In the genomic region with DNA sequence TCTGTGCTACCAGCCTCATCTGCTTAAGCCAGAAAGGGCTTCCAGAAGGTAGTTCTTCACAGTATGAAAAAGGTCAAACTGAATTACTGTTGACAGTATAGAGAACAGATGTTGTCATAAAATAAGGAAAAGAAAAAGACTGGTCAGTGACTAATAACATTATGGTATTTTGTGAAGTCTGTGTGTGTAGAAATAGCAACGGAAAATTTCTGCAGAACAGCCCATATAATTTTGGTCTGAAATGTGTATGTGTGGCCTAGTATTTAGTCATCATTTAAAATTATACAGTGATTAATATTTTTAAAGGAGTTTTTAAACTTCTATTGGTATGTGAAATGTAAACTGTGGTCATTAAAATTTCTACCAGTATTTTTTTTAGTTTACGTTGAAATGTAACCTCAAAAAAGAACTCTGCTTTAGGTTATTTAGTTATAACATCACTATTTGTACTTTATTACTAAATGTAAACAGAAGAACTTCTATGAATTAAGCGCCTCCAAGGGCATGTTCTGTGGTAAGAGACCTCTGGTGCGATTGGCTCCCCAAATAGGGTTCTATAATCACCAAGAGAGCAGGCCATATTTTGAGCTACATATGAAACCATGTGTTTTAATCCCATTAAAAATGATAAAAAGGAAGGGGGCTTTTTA, we compare ENCODE assay signal across 10 cellular contexts. TPM values are rescaled to one million over a fixed set of nuclear protein-coding genes. Genes with fewer than 3 reads are reported as not detected.
DNase-seq lines count a peak whose midpoint lies in the region; ATAC-seq, FAIRE-seq and TF ChIP-seq lines count a peak whose summit lies in the region.
"Had no signal": no experiment of that assay in that cellular context is flagged by ENCODE, and none has a peak within 500 bp of the region (broad histone marks: within the 10 kb centered on the region; RNA-seq: fewer than 3 reads in every experiment).

No MANE protein-coding gene starts in this region.

- no peak for DNase-seq in natural killer cell treated with Interleukin-12 subunit alpha and Interleukin-12 subunit beta and Interleukin-15 and Interleukin-18, amount 100 ng/mL, for 72 hours (ENCODE audit: low spot score)
- DNase-seq in natural killer cell: no peak
- no peak for DNase-seq in HepG2 (ENCODE audit: low spot score)
- no peak for DNase-seq in prostate gland (ENCODE audit: low spot score)
- no peak for DNase-seq in stimulated activated naive CD4-positive, alpha-beta T cell (lab: John Stamatoyannopoulos, UW)
- DNase-seq: foreskin melanocyte had no signal

- H3K9me3 ChIP-seq in HepG2 (ENCODE audit: low read length) (no peaks in the 10 kb centered on the region), prostate gland (no peaks in the 10 kb centered on the region)

- H3K27ac ChIP-seq in HepG2 (ENCODE audit: extremely low read length, insufficient read depth, low read length): no peak overlapping the region
- H3K27ac ChIP-seq in prostate gland: no peak overlapping the region
- H3K27ac ChIP-seq: VCaP had no signal

- no peaks in the 10 kb centered on the region for H3K79me2 ChIP-seq in HepG2 (ENCODE audit: insufficient read depth, low read length)

- over 99% methylated on average over 4 of the region's 4 CpGs for WGBS in HepG2 (ENCODE audit: low lambda C conversion rate)
- WGBS in prostate gland: 81% methylated on average over 4 of the region's 4 CpGs

- TF ChIP-seq POLR2A in HepG2 (IDR thresholded peaks at IDR 0.05; ENCODE audit: insufficient read depth in 1 of 2, low read depth in 2 of 2, low read length in 2 of 2) (no peak), prostate gland (IDR thresholded peaks at IDR 0.05) (no peak)

- TF ChIP-seq EP300 in HepG2 (IDR thresholded peaks at IDR 0.05; ENCODE audit: low read depth in 2 of 2, low read length in 2 of 2) (no peak), HepG2 (CRISPR knock-in tag; IDR thresholded peaks at IDR 0.05; ENCODE audit: borderline replicate concordance) (no peak)

- CTCF ChIA-PET in HepG2 (lab: Yijun Ruan, JAX; ENCODE audit: low intra/inter-chr PET ratio, low total read pairs): no interaction called here

- ATAC-seq in natural killer cell treated with Interleukin-12 subunit alpha and Interleukin-12 subunit beta and Interleukin-15 and Interleukin-18, amount 100 ng/mL, for 72 hours: peak in 1 of 2 donors; percentile 1
- ATAC-seq in natural killer cell: no peak
- ATAC-seq in HG03520 (IDR thresholded peaks at IDR 0.05; ENCODE audit: unreplicated experiment): peak; percentile 35
- ATAC-seq in HepG2: no peak
- no peak for ATAC-seq in HG03108 (IDR thresholded peaks at IDR 0.05; ENCODE audit: unreplicated experiment)

- H3K36me3 ChIP-seq in HepG2 (replicated peaks in 1 of 2; ENCODE audit: control insufficient read depth in 1 of 2, insufficient read depth in 2 of 2, low read length in 2 of 2) (peaks cover 0 to 15% of the 10 kb centered on the region in 2 experiments; a peak in 3 of 5 replicates), prostate gland (no peaks in the 10 kb centered on the region)

- no peaks in the 10 kb centered on the region for H3K9me3 Mint-ChIP-seq in natural killer cell treated with Interleukin-12 subunit alpha and Interleukin-12 subunit beta and Interleukin-15 and Interleukin-18, amount 100 ng/mL, for 72 hours
- H3K9me3 Mint-ChIP-seq in natural killer cell: no peaks in the 10 kb centered on the region
- H3K9me3 Mint-ChIP-seq in dendritic cell treated with granulocyte-macrophage colony-stimulating factor and Interleukin-4, amounts not matched to agents 40 ng/mL and 50 ng/mL, for 4 days: peaks cover 7% of the 10 kb centered on the region

- H3K27me3 Mint-ChIP-seq in natural killer cell treated with Interleukin-12 subunit alpha and Interleukin-12 subunit beta and Interleukin-15 and Interleukin-18, amount 100 ng/mL, for 72 hours: no peaks in the 10 kb centered on the region
- H3K27me3 Mint-ChIP-seq in natural killer cell (ENCODE audit: low read depth in 2 of 2): no peaks in the 10 kb centered on the region
- no peaks in the 10 kb centered on the region for H3K27me3 Mint-ChIP-seq in dendritic cell treated with granulocyte-macrophage colony-stimulating factor and Interleukin-4, amounts not matched to agents 40 ng/mL and 50 ng/mL, for 4 days

- POLR2A ChIA-PET in HepG2 (lab: Yijun Ruan, JAX): no interaction called here

- H3K27ac Mint-ChIP-seq in natural killer cell treated with Interleukin-12 subunit alpha and Interleukin-12 subunit beta and Interleukin-15 and Interleukin-18, amount 100 ng/mL, for 72 hours: peak overlapping the region; percentile 81 to 93
- H3K27ac Mint-ChIP-seq in natural killer cell: peak overlapping the region in 1 of 2 donors; percentile 5
- H3K27ac Mint-ChIP-seq in dendritic cell treated with granulocyte-macrophage colony-stimulating factor and Interleukin-4, amounts not matched to agents 40 ng/mL and 50 ng/mL, for 4 days: peak overlapping the region; percentile 94

- TF ChIP-seq RAD21 in HepG2 (CRISPR knock-in tag; IDR thresholded peaks at IDR 0.05): no peak

- H3K4me1 ChIP-seq in HepG2 (ENCODE audit: insufficient read depth, low read length): no peaks in the 10 kb centered on the region
- H3K4me1 ChIP-seq in prostate gland (replicated peaks): no peaks in the 10 kb centered on the region

- in situ Hi-C loops in HepG2 (cut with HindIII; ENCODE audit: extremely low pct_ligation_motif_present, low pct_unique_long_range_greater_than_20kb): no loop called here

- no peak for FAIRE-seq in HepG2 (lab: Jason Lieb, UNC)

- no peak for TF ChIP-seq CTCF in natural killer cell (IDR thresholded peaks at IDR 0.05)
- no peak for TF ChIP-seq CTCF in HepG2 (CRISPR knock-in tag; IDR thresholded peaks at IDR 0.05)
- no peak for TF ChIP-seq CTCF in prostate gland (IDR thresholded peaks at IDR 0.05)

- H4K20me1 ChIP-seq in HepG2 (ENCODE audit: insufficient read depth, low read length): no peaks in the 10 kb centered on the region

- peaks cover 17% of the 10 kb centered on the region for H3K36me3 Mint-ChIP-seq in natural killer cell treated with Interleukin-12 subunit alpha and Interleukin-12 subunit beta and Interleukin-15 and Interleukin-18, amount 100 ng/mL, for 72 hours
- peaks cover 14% of the 10 kb centered on the region for H3K36me3 Mint-ChIP-seq in natural killer cell
- H3K36me3 Mint-ChIP-seq in dendritic cell treated with granulocyte-macrophage colony-stimulating factor and Interleukin-4, amounts not matched to agents 40 ng/mL and 50 ng/mL, for 4 days (ENCODE audit: low read depth): peaks cover 47% of the 10 kb centered on the region

- H3K27me3 ChIP-seq in HepG2 (ENCODE audit: control insufficient read depth in 1 of 2, insufficient read depth in 2 of 2, low read length in 2 of 2) (no peaks in the 10 kb centered on the region), prostate gland (replicated peaks; ENCODE audit: insufficient read depth) (no peaks in the 10 kb centered on the region)

- H3K4me2 ChIP-seq in HepG2 (ENCODE audit: low read depth, low read length): no peak overlapping the region

- intact Hi-C loops in natural killer cell (cut with micrococcal nuclease) (no loop called here), HepG2 (cut with micrococcal nuclease; ENCODE audit: unreplicated experiment) (no loop called here), prostate gland (cut with DNase I) (no loop called here)
- intact Hi-C loops in dendritic cell treated with granulocyte-macrophage colony-stimulating factor and Interleukin-4, amounts not matched to agents 40 ng/mL and 50 ng/mL, for 4 days (cut with micrococcal nuclease): no loop called here

- H3K4me3 ChIP-seq in HepG2 (replicated peaks in 1 of 3; ENCODE audit: insufficient read depth in 1 of 3, low read depth in 2 of 3, low read length in 3 of 3) (no peak overlapping the region), prostate gland (no peak overlapping the region)

- no peak overlapping the region for H3K9ac ChIP-seq in HepG2 (ENCODE audit: insufficient read depth, low read depth, low read length)

- peaks cover 59 to 85% of the 10 kb centered on the region in 2 donors for H3K4me1 Mint-ChIP-seq in natural killer cell treated with Interleukin-12 subunit alpha and Interleukin-12 subunit beta and Interleukin-15 and Interleukin-18, amount 100 ng/mL, for 72 hours (ENCODE audit: low read depth in 2 of 2)
- H3K4me1 Mint-ChIP-seq in natural killer cell: peaks cover 48 to 59% of the 10 kb centered on the region in 2 donors
- H3K4me1 Mint-ChIP-seq in dendritic cell treated with granulocyte-macrophage colony-stimulating factor and Interleukin-4, amounts not matched to agents 40 ng/mL and 50 ng/mL, for 4 days (ENCODE audit: low read depth): peaks cover 74% of the 10 kb centered on the region

- peak overlapping the region; percentile 39 for H3K4me3 Mint-ChIP-seq in natural killer cell treated with Interleukin-12 subunit alpha and Interleukin-12 subunit beta and Interleukin-15 and Interleukin-18, amount 100 ng/mL, for 72 hours
- H3K4me3 Mint-ChIP-seq in natural killer cell: no peak overlapping the region
- H3K4me3 Mint-ChIP-seq in dendritic cell treated with granulocyte-macrophage colony-stimulating factor and Interleukin-4, amounts not matched to agents 40 ng/mL and 50 ng/mL, for 4 days: no peak overlapping the region

- no TSS peak for BruUV-seq in HepG2 (replicated peaks; lab: Mats Ljungman, UMichigan)

- H2AFZ ChIP-seq in HepG2 (ENCODE audit: low read length): no peak overlapping the region

RNA-seq across cellular contexts. Expression of a gene that starts 3.3 kb away (rescaled TPM):
- 10 to 100 TPM in 1 of 2 donors, 1 to 10 TPM in 1; 5.4 to 10.2 TPM for total RNA-seq in natural killer cell treated with Interleukin-12 subunit alpha and Interleukin-12 subunit beta and Interleukin-15 and Interleukin-18, amount 100 ng/mL, for 72 hours
- total RNA-seq in natural killer cell (10 to 100 TPM; 20.0 to 47.0 (median 41.1) TPM), HepG2 (2016; rRNA removed; fragmentation: Illumina TruSeq; extraction: Trizol) (not detected in 2 replicates), prostate gland (1 to 10 TPM; 2.6 to 3.8 TPM)
- total RNA-seq in HepG2 (2016; cell fraction: cytosol; rRNA removed; fragmentation: Illumina TruSeq; extraction: Trizol; ENCODE audit: low read depth): not detected in 2 replicates
- not detected in 2 replicates for total RNA-seq in HepG2 (2016; cell fraction: insoluble cytoplasmic fraction; rRNA removed; fragmentation: Illumina TruSeq; extraction: Trizol)
- total RNA-seq in HepG2 (2016; cell fraction: membrane; rRNA removed; fragmentation: Illumina TruSeq; extraction: Trizol): not detected in 2 replicates
- total RNA-seq in HepG2 (2016; cell fraction: nucleus; rRNA removed; fragmentation: Illumina TruSeq; extraction: Trizol): not detected in 2 replicates
- polyA plus RNA-seq in HepG2 (2011; rRNA removed): not detected in 2 replicates
- polyA plus RNA-seq in HepG2 (2011; cell fraction: cytosol; rRNA removed): not detected in 2 replicates
- not detected in 2 replicates for polyA plus RNA-seq in HepG2 (2011; cell fraction: nucleus; rRNA removed)
- polyA plus RNA-seq in HepG2 (2012): 0.08 TPM in 1 of 2 replicates, not detected in the other
- polyA plus RNA-seq in HepG2 (2016; cell fraction: cytosol; fragmentation: Illumina TruSeq; extraction: Trizol; ENCODE audit: low read depth): not detected in 2 replicates
- not detected in 2 replicates for polyA plus RNA-seq in HepG2 (2016; cell fraction: insoluble cytoplasmic fraction; fragmentation: Illumina TruSeq; extraction: Trizol; ENCODE audit: low read depth)
- polyA plus RNA-seq in HepG2 (2016; cell fraction: membrane; fragmentation: Illumina TruSeq; extraction: Trizol; ENCODE audit: low read depth): not detected in 2 replicates
- not detected in 2 replicates for polyA plus RNA-seq in HepG2 (2016; cell fraction: nucleus; fragmentation: Illumina TruSeq; extraction: Trizol; ENCODE audit: insufficient read depth, low read depth)
- not detected in 2 replicates for polyA minus RNA-seq in HepG2 (2011; rRNA and poly(A)+ RNA removed; ENCODE audit: low replicate concordance)
- polyA minus RNA-seq in HepG2 (2011; cell fraction: cytosol; rRNA and poly(A)+ RNA removed): not detected in 2 replicates
- 0.26 TPM in 1 of 2 replicates, not detected in the other for polyA minus RNA-seq in HepG2 (2011; cell fraction: nucleus; rRNA and poly(A)+ RNA removed)

RNA-seq across cellular contexts. Expression of a gene that starts 52.3 kb away (rescaled TPM):
- total RNA-seq in natural killer cell treated with Interleukin-12 subunit alpha and Interleukin-12 subunit beta and Interleukin-15 and Interleukin-18, amount 100 ng/mL, for 72 hours: 10 to 100 TPM; 13.0 to 20.6 TPM
- total RNA-seq in natural killer cell: 10 to 100 TPM; 11.4 to 41.7 (median 25.5) TPM
- total RNA-seq in HepG2 (2016; rRNA removed; fragmentation: Illumina TruSeq; extraction: Trizol): not detected in 2 replicates
- not detected in 2 replicates for total RNA-seq in HepG2 (2016; cell fraction: cytosol; rRNA removed; fragmentation: Illumina TruSeq; extraction: Trizol; ENCODE audit: low read depth)
- total RNA-seq in HepG2 (2016; cell fraction: insoluble cytoplasmic fraction; rRNA removed; fragmentation: Illumina TruSeq; extraction: Trizol): not detected in 2 replicates
- not detected in 2 replicates for total RNA-seq in HepG2 (2016; cell fraction: membrane; rRNA removed; fragmentation: Illumina TruSeq; extraction: Trizol)
- total RNA-seq in HepG2 (2016; cell fraction: nucleus; rRNA removed; fragmentation: Illumina TruSeq; extraction: Trizol): not detected in 2 replicates
- not detected in 2 replicates for polyA plus RNA-seq in HepG2 (2011; rRNA removed)
- polyA plus RNA-seq in HepG2 (2011; cell fraction: cytosol; rRNA removed): not detected in 2 replicates
- not detected in 2 replicates for polyA plus RNA-seq in HepG2 (2011; cell fraction: nucleus; rRNA removed)
- 0.09 and 0.13 TPM in 2 replicates for polyA plus RNA-seq in HepG2 (2012)
- not detected in 2 replicates for polyA plus RNA-seq in HepG2 (2016; cell fraction: cytosol; fragmentation: Illumina TruSeq; extraction: Trizol; ENCODE audit: low read depth)
- polyA plus RNA-seq in HepG2 (2016; cell fraction: insoluble cytoplasmic fraction; fragmentation: Illumina TruSeq; extraction: Trizol; ENCODE audit: low read depth): not detected in 2 replicates
- polyA plus RNA-seq in HepG2 (2016; cell fraction: membrane; fragmentation: Illumina TruSeq; extraction: Trizol; ENCODE audit: low read depth): not detected in 2 replicates
- polyA plus RNA-seq in HepG2 (2016; cell fraction: nucleus; fragmentation: Illumina TruSeq; extraction: Trizol; ENCODE audit: insufficient read depth, low read depth): not detected in 2 replicates
- polyA minus RNA-seq in HepG2 (2011; rRNA and poly(A)+ RNA removed; ENCODE audit: low replicate concordance): not detected in 2 replicates
- not detected in 2 replicates for polyA minus RNA-seq in HepG2 (2011; cell fraction: cytosol; rRNA and poly(A)+ RNA removed)
- 0.26 TPM in 1 of 2 replicates, not detected in the other for polyA minus RNA-seq in HepG2 (2011; cell fraction: nucleus; rRNA and poly(A)+ RNA removed)
- total RNA-seq in prostate gland: 1 to 10 TPM in 1 of 2 donors, not detected in 1; 1.4 TPM

Comparison
In these comparisons a context has a peak if more than half of its experiments do, and no peak if none do; other contexts are left out.
1. RNA of a gene that starts 52.3 kb away (total RNA-seq): 11.4 to 41.7 TPM in natural killer cell and 13.0 to 20.6 TPM in natural killer cell treated with Interleukin-12 subunit alpha and Interleukin-12 subunit beta and Interleukin-15 and Interleukin-18, amount 100 ng/mL, for 72 hours; 1.4 TPM in prostate gland and not detected in HepG2; every median in the first group is over 4 times any median in the second.